21 cellular contexts compared by ENCODE assay signal in genomic region chr21:33345751-33346238, GRCh38.
"Had no signal": no experiment of that assay in that cellular context is flagged by ENCODE, and none has a peak within 500 bp of the region (broad histone marks: within the 10 kb centered on the region; RNA-seq: fewer than 3 reads in every experiment).

No MANE protein-coding gene starts in this region.

- H2AFZ ChIP-seq: neural progenitor cell had no signal

- H3K4me3 Mint-ChIP-seq: activated naive CD4-positive, alpha-beta T cell treated with anti-CD3 and anti-CD28 coated beads for 36 hours; immature natural killer cell; neural progenitor cell had no signal

- H3K27me3 ChIP-seq: body of pancreas, heart right ventricle, neural progenitor cell had no signal

- H3K27me3 Mint-ChIP-seq: progenitor cell of endocrine pancreas had no signal

- H3K4me2 ChIP-seq: neural progenitor cell had no signal

- H3K27ac Mint-ChIP-seq: activated naive CD4-positive, alpha-beta T cell treated with anti-CD3 and anti-CD28 coated beads for 36 hours; activated T-helper 2 cell treated with anti-CD3 and anti-CD28 coated beads, Interferon-gamma antibody, Interleukin-2, Interleukin-4, amounts not matched to agents 10 μg/mL and 5 μg/mL and 100 μg/mL, durations not matched to agents 14 hours and 24 hours and 36 hours; immature natural killer cell; neural progenitor cell had no signal

- H3K4me1 Mint-ChIP-seq: neural progenitor cell had no signal

- ATAC-seq: activated CD4-positive, CD25-positive, alpha-beta regulatory T cell treated with anti-CD3 and anti-CD28 coated beads, Interleukin-2, amount 50 U/mL, for 24 hours; body of pancreas; esophagus mucosa had no signal

- H3K9ac ChIP-seq: neural progenitor cell had no signal

- H3K9me3 ChIP-seq: body of pancreas, heart right ventricle, left ventricle myocardium inferior, thoracic aorta had no signal

- H3K27ac ChIP-seq: body of pancreas, left ventricle myocardium inferior, neural progenitor cell, thoracic aorta had no signal

- H3K4me1 ChIP-seq: body of pancreas, neural progenitor cell had no signal

- DNase-seq: activated CD4-positive, alpha-beta T cell treated with anti-CD3 and anti-CD28 coated beads, Interleukin-2, amount 50 U/mL, for 48 hours; activated naive CD4-positive, alpha-beta T cell treated with anti-CD3 and anti-CD28 coated beads for 36 hours; activated T-cell treated with anti-CD3 and anti-CD28 coated beads for 4 hours; amniotic stem cell; body of pancreas; central memory CD4-positive, alpha-beta T cell; cortex of kidney; effector CD4-positive, alpha-beta T cell; heart right ventricle; immature natural killer cell; kidney glomerular epithelial cell; left ventricle myocardium inferior; mammary epithelial cell; stimulated activated CD4-positive, alpha-beta T cell treated with anti-CD3 and anti-CD28 coated beads, Interleukin-12 subunit alpha, Interleukin-12 subunit beta, amount 100 ng/mL, for 4 hours; stimulated activated CD4-positive, alpha-beta T cell treated with anti-CD3 and anti-CD28 coated beads, Interleukin-2, amount 100 ng/mL, for 24 hours had no signal

- H3K4me3 ChIP-seq: body of pancreas, heart right ventricle, left ventricle myocardium inferior, neural progenitor cell, thoracic aorta had no signal

- H3K9me3 Mint-ChIP-seq: activated naive CD4-positive, alpha-beta T cell treated with anti-CD3 and anti-CD28 coated beads for 36 hours; activated T-helper 2 cell treated with anti-CD3 and anti-CD28 coated beads, Interferon-gamma antibody, Interleukin-2, Interleukin-4, amounts not matched to agents 10 μg/mL and 5 μg/mL and 100 μg/mL, durations not matched to agents 14 hours and 24 hours and 36 hours; immature natural killer cell; neural progenitor cell had no signal
